ENCODE assay signal across 12 cellular contexts in the genomic region with DNA sequence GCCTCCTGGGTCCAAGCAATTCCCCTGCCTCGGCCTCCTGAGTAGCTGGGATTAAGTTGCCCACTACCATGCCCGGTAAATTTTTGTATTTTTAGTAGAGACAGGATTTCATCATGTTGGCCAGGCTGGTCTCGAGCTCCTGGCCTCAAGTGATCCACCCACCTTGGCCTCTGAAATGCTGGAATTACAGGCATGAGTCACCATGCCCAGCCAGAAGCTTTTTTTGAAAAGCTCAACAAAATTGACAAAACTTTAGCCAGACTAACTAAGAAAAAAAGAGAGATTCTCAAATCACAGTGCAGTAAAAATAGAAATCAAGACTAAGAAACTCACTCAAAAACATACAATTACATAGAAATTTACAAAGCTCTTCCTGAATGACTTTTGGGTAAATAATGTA.
"Had no signal": no experiment of that assay in that cellular context is flagged by ENCODE, and none has a peak within 500 bp of the region (broad histone marks: within the 10 kb centered on the region; RNA-seq: fewer than 3 reads in every experiment).

No MANE protein-coding gene starts in this region.

- ATAC-seq: activated CD8-positive, alpha-beta T cell treated with anti-CD3 and anti-CD28 coated beads for 36 hours; foreskin keratinocyte; upper lobe of right lung had no signal

- H3K27me3 ChIP-seq: foreskin keratinocyte, sigmoid colon, stomach, testis, upper lobe of right lung had no signal

- DNase-seq: activated B cell treated with CpG ODN at 0.5 μM for 24 hours; activated CD4-positive, alpha-beta T cell treated with anti-CD3 and anti-CD28 coated beads for 48 hours; activated CD8-positive, alpha-beta T cell treated with anti-CD3 and anti-CD28 coated beads for 36 hours; activated effector memory CD4-positive, alpha-beta T cell treated with anti-CD3 and anti-CD28 coated beads, Interleukin-2, amount 50 U/mL, for 16 hours; activated T-cell treated with anti-CD3 and anti-CD28 coated beads, Interleukin-2, amount 50 U/mL, for 48 hours; erythroblast; foreskin keratinocyte; sigmoid colon; stimulated activated CD4-positive, alpha-beta T cell treated with anti-CD3 and anti-CD28 coated beads, Interleukin-1b, Interleukin-23, amount 100 ng/mL, for 48 hours; stomach; testis; upper lobe of right lung had no signal

- H3K4me3 ChIP-seq: sigmoid colon, stomach, testis, upper lobe of right lung had no signal

- H3K4me1 ChIP-seq: foreskin keratinocyte, sigmoid colon, stomach, testis, upper lobe of right lung had no signal

- H3K9me3 ChIP-seq: sigmoid colon, testis, upper lobe of right lung had no signal

- H3K36me3 ChIP-seq: sigmoid colon, stomach, upper lobe of right lung had no signal

- H3K27ac ChIP-seq: foreskin keratinocyte, sigmoid colon, stomach, testis, upper lobe of right lung had no signal
